ENCODE assay signal across 33 cellular contexts in the genomic region with DNA sequence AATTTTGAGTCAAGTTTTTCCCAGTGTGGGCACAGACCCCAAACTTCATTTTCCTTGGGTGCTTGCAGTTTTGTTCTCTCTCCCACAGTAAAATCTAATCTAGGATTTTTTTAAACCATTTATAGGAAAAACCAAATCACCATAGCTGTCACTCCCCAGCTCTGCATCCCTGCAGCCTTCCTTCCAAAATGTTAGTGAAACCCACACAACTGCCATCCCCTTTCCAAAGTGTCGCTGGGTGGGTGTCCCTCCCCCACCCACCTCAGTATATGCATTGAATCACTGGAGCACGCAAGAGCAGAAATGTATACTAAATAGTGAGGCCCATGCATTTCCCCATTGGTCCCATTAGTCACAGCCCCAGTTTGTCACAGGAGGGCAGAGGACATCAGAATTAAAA.
"Had no signal": no experiment of that assay in that cellular context is flagged by ENCODE, and none has a peak within 500 bp of the region (broad histone marks: within the 10 kb centered on the region; RNA-seq: fewer than 3 reads in every experiment).

No MANE protein-coding gene starts in this region.

- H3K27ac Mint-ChIP-seq: activated CD8-positive, alpha-beta T cell treated with anti-CD3 and anti-CD28 coated beads for 36 hours; activated naive CD8-positive, alpha-beta T cell treated with anti-CD3 and anti-CD28 coated beads for 36 hours; activated T-cell treated with anti-CD3 and anti-CD28 coated beads, Interleukin-2, amount 50 U/mL, for 72 hours; activated T-helper 17 cell treated with anti-CD3 and anti-CD28 coated beads, Interleukin-2, amount 50 U/mL, for 72 hours had no signal

- H3K4me1 ChIP-seq: SJCRH30 had no signal

- DNase-seq: activated CD4-positive, alpha-beta T cell treated with anti-CD3 and anti-CD28 coated beads for 1 hour; activated CD4-positive, alpha-beta T cell treated with anti-CD3 and anti-CD28 coated beads for 48 hours; activated CD4-positive, CD25-positive, alpha-beta regulatory T cell; activated CD8-positive, alpha-beta T cell treated with anti-CD3 and anti-CD28 coated beads for 36 hours; activated effector memory CD4-positive, alpha-beta T cell treated with anti-CD3 and anti-CD28 coated beads, Interleukin-2, amount 50 U/mL, for 16 hours; activated naive CD4-positive, alpha-beta T cell; activated naive CD4-positive, alpha-beta T cell treated with anti-CD3 and anti-CD28 coated beads, Interleukin-2, amount 50 U/mL, for 16 hours; activated naive CD8-positive, alpha-beta T cell treated with anti-CD3 and anti-CD28 coated beads for 36 hours; activated T-cell treated with anti-CD3 and anti-CD28 coated beads, Interleukin-2, amount 50 U/mL, for 1 hour; activated T-cell treated with anti-CD3 and anti-CD28 coated beads, Interleukin-2, amount 50 U/mL, for 72 hours; amniotic stem cell; aorta; MM.1S; MV-4-11; NCI-H1092; NCI-H1436 treated with DMSO at 0.1 percent for 48 hours; NCI-H1694 treated with DMSO at 0.1 percent for 48 hours; NCI-H2029 treated with DMSO at 0.1 percent for 48 hours; NCI-H2171 treated with DMSO at 0.1 percent for 48 hours; NCI-H2227 treated with DMSO at 0.1 percent for 48 hours; NCI-H446; NCI-H510A treated with DMSO at 0.1 percent for 48 hours; NCI-H526 treated with DMSO at 0.1 percent for 48 hours; NCI-H82; SHP77; SJCRH30; T1000; WERI-Rb-1 had no signal

- H3K36me3 Mint-ChIP-seq: activated naive CD8-positive, alpha-beta T cell treated with anti-CD3 and anti-CD28 coated beads for 36 hours had no signal

- ATAC-seq: activated CD8-positive, alpha-beta T cell treated with anti-CD3 and anti-CD28 coated beads for 36 hours; activated T-cell treated with anti-CD3 and anti-CD28 coated beads, Interleukin-2, amount 50 U/mL, for 72 hours; activated T-helper 17 cell treated with anti-CD3 and anti-CD28 coated beads, Interleukin-2, amount 50 U/mL, for 72 hours; Panc1 had no signal

- H3K4me3 ChIP-seq: cardiac muscle cell, SJCRH30, SK-N-MC had no signal

- H3K4me3 Mint-ChIP-seq: activated CD8-positive, alpha-beta T cell treated with anti-CD3 and anti-CD28 coated beads for 36 hours; activated naive CD8-positive, alpha-beta T cell treated with anti-CD3 and anti-CD28 coated beads for 36 hours; activated T-cell treated with anti-CD3 and anti-CD28 coated beads, Interleukin-2, amount 50 U/mL, for 72 hours; activated T-helper 17 cell treated with anti-CD3 and anti-CD28 coated beads, Interleukin-2, amount 50 U/mL, for 72 hours had no signal

- H3K9me3 ChIP-seq: SJCRH30 had no signal

- H3K4me1 Mint-ChIP-seq: activated T-helper 17 cell treated with anti-CD3 and anti-CD28 coated beads, Interleukin-2, amount 50 U/mL, for 72 hours had no signal

- H3K9me3 Mint-ChIP-seq: activated CD8-positive, alpha-beta T cell treated with anti-CD3 and anti-CD28 coated beads for 36 hours; activated naive CD8-positive, alpha-beta T cell treated with anti-CD3 and anti-CD28 coated beads for 36 hours; activated T-cell treated with anti-CD3 and anti-CD28 coated beads, Interleukin-2, amount 50 U/mL, for 72 hours; activated T-helper 17 cell treated with anti-CD3 and anti-CD28 coated beads, Interleukin-2, amount 50 U/mL, for 72 hours had no signal

- H3K36me3 ChIP-seq: cardiac muscle cell, SJCRH30, WERI-Rb-1 had no signal

- H3K9ac ChIP-seq: KMS-11 had no signal

- H3K27me3 ChIP-seq: cardiac muscle cell, SJCRH30 had no signal

- H3K4me2 ChIP-seq: KMS-11 had no signal

- H3K27ac ChIP-seq: cardiac muscle cell, KMS-11, SJCRH30, SK-N-MC, WERI-Rb-1 had no signal
